In genomic region chr15:24729760-24730159, GRCh38 we compare ENCODE assay signal across 8 cellular contexts. TPM values are rescaled to one million over a fixed set of nuclear protein-coding genes. Genes with fewer than 3 reads are reported as not detected.
"Had no signal": no experiment of that assay in that cellular context is flagged by ENCODE, and none has a peak within 500 bp of the region (broad histone marks: within the 10 kb centered on the region; RNA-seq: fewer than 3 reads in every experiment).

No MANE protein-coding gene starts in this region.

- H3K27ac ChIP-seq: HL-60 had no signal

- ATAC-seq: K562 had no signal

- DNase-seq: IMR-90, KBM-7 had no signal

- H3K4me3 ChIP-seq: K562 had no signal

- FAIRE-seq: HTR-8/SVneo, K562 had no signal

RNA-seq across cellular contexts. Expression of gene NPAP1, which starts 54.2 kb away (rescaled TPM):
- total RNA-seq: HT-29, HT1080, IMR-90, K562 had no signal
- polyA plus RNA-seq: IgD-negative memory B cell, IMR-90 had no signal
